8 cellular contexts compared by ENCODE assay signal in genomic region chrX:103607385-103608304, GRCh38. TPM values are rescaled to one million over a fixed set of nuclear protein-coding genes. Genes with fewer than 3 reads are reported as not detected.
A peak's percentile ranks its signal among the peaks of the same experiment; 100 is the strongest.
DNase-seq lines count a peak whose midpoint lies in the region; ATAC-seq and TF ChIP-seq lines count a peak whose summit lies in the region.

TCEAL3 (plus strand) TSS chrX:103607963; CDS start chrX:103609065, 1,102 bp downstream.

- H3K27ac ChIP-seq in GM23248 (peak within 1 kb of the TSS; percentile 70), thoracic aorta (peak within 1 kb of the TSS; percentile 81 to 90)

- H4K20me1 ChIP-seq in GM23248 (ENCODE audit: insufficient read depth): no peaks in the 10 kb centered on the region

- peak within 1 kb of the TSS; percentile 83 for H3K4me2 ChIP-seq in GM23248 (ENCODE audit: unreplicated experiment)

- H3K4me1 ChIP-seq in GM23248 (ENCODE audit: insufficient read depth) (peaks cover 7% of the 10 kb centered on the region), thoracic aorta (ENCODE audit: control insufficient read depth in 1 of 2, low read depth in 2 of 2) (peaks cover 0 to 6% of the 10 kb centered on the region in 2 donors)

- H3K4me1 Mint-ChIP-seq in activated CD8-positive, alpha-beta T cell treated with anti-CD3 and anti-CD28 coated beads for 36 hours (ENCODE audit: low read depth): peaks cover 2% of the 10 kb centered on the region

- H3K4me3 Mint-ChIP-seq in activated CD8-positive, alpha-beta T cell treated with anti-CD3 and anti-CD28 coated beads for 36 hours: peak within 1 kb of the TSS; percentile 76

- no peaks in the 10 kb centered on the region for H3K27me3 ChIP-seq in GM23248 (replicated peaks; ENCODE audit: insufficient read depth)
- no peaks in the 10 kb centered on the region for H3K27me3 ChIP-seq in thoracic aorta (replicated peaks; ENCODE audit: insufficient read depth)

- peaks cover 13% of the 10 kb centered on the region for H3F3A ChIP-seq in GM23248 (ENCODE audit: insufficient read depth)

- peak within 1 kb of the TSS; percentile 99 for H3K9ac ChIP-seq in GM23248

- no peaks in the 10 kb centered on the region for H3K27me3 Mint-ChIP-seq in activated CD8-positive, alpha-beta T cell treated with anti-CD3 and anti-CD28 coated beads for 36 hours

- H3K36me3 ChIP-seq in GM23248 (ENCODE audit: low read depth) (no peaks in the 10 kb centered on the region), thoracic aorta (no peaks in the 10 kb centered on the region)

- CTCF ChIA-PET in GM10248 (lab: Yijun Ruan, JAX): interaction anchor here (0.9 kb wide), 1 partner anchor 22 kb away, joined by 3 read pairs; no protein-coding TSS in a partner anchor
- CTCF ChIA-PET in activated CD8-positive, alpha-beta T cell treated with anti-CD3 and anti-CD28 coated beads for 36 hours (lab: Charles Lee): no interaction called here

- H3K9me3 ChIP-seq in GM23248 (ENCODE audit: low read depth): no peaks in the 10 kb centered on the region
- no peaks in the 10 kb centered on the region for H3K9me3 ChIP-seq in thoracic aorta

- DNase-seq in GM10248 (ENCODE audit: extremely low spot score) (peak; percentile 33), GM23248 (peak; percentile 76), NCI-H1105 (lab: John Stamatoyannopoulos, UW) (peak; percentile 26), epithelial cell of esophagus (ENCODE audit: low read depth) (peak; percentile 25), midbrain (lab: John Stamatoyannopoulos, UW) (peak; percentile 47), thoracic aorta (ENCODE audit: low spot score) (no peak), middle frontal gyrus (ENCODE audit: extremely low spot score, low spot score) (no peak)
- peak; percentile 27 for DNase-seq in activated CD8-positive, alpha-beta T cell treated with anti-CD3 and anti-CD28 coated beads for 36 hours

- H3K9me3 Mint-ChIP-seq in activated CD8-positive, alpha-beta T cell treated with anti-CD3 and anti-CD28 coated beads for 36 hours: no peaks in the 10 kb centered on the region

- WGBS in GM23248 (ENCODE audit: low coverage in 1 of 2, low lambda C conversion rate in 2 of 2, missing lambda C conversion rate in 2 of 2), 2 experiments: 0 to 2% methylated on average over 7 to 45 of the region's 59 CpGs

- in situ Hi-C loops in GM23248 (cut with MboI): no loop called here

- no peak for TF ChIP-seq CTCF in GM10248 (IDR thresholded peaks at IDR 0.05; ENCODE audit: control extremely low read depth, extremely low read depth, low read depth, missing control alignments)
- no peak for TF ChIP-seq CTCF in activated CD8-positive, alpha-beta T cell treated with anti-CD3 and anti-CD28 coated beads for 36 hours (IDR thresholded peaks at IDR 0.05)
- no peak for TF ChIP-seq CTCF in epithelial cell of esophagus (IDR thresholded peaks at IDR 0.05; ENCODE audit: insufficient read depth, low read depth, low read length, missing control alignments)
- TF ChIP-seq CTCF in thoracic aorta (IDR thresholded peaks at IDR 0.05): no peak

- H2AFZ ChIP-seq in GM23248: peak within 1 kb of the TSS; percentile 79

- ATAC-seq in activated CD8-positive, alpha-beta T cell treated with anti-CD3 and anti-CD28 coated beads for 36 hours: peak; percentile 80
- peak; percentile 51 for ATAC-seq in thoracic aorta (ENCODE audit: insufficient number of reproducible peaks, low FRiP score, low read depth)

- POLR2A ChIA-PET in GM10248 (lab: Yijun Ruan, JAX): interaction anchor here (1.0 kb wide), 1 partner anchor 9 kb away, joined by 3 read pairs; no protein-coding TSS in a partner anchor
- POLR2A ChIA-PET in activated CD8-positive, alpha-beta T cell treated with anti-CD3 and anti-CD28 coated beads for 36 hours (lab: Charles Lee): no interaction called here

- H3K27ac Mint-ChIP-seq in activated CD8-positive, alpha-beta T cell treated with anti-CD3 and anti-CD28 coated beads for 36 hours: peak within 1 kb of the TSS; percentile 77

- H3K79me2 ChIP-seq in GM23248 (ENCODE audit: insufficient read depth): peaks cover 21% of the 10 kb centered on the region

- intact Hi-C loops in activated CD8-positive, alpha-beta T cell treated with anti-CD3 and anti-CD28 coated beads for 36 hours (cut with micrococcal nuclease): no loop called here

- no peaks in the 10 kb centered on the region for H3K9me2 ChIP-seq in GM23248 (ENCODE audit: insufficient read depth)

- H3K36me3 Mint-ChIP-seq in activated CD8-positive, alpha-beta T cell treated with anti-CD3 and anti-CD28 coated beads for 36 hours (ENCODE audit: low read depth): peaks cover 4% of the 10 kb centered on the region

- H3K4me3 ChIP-seq in GM23248 (peak within 1 kb of the TSS; percentile 96), epithelial cell of esophagus (ENCODE audit: low read length) (peak within 1 kb of the TSS; percentile 56), thoracic aorta (peak within 1 kb of the TSS; percentile 81)

RNA-seq across cellular contexts. Expression of gene TCEAL3, which starts in this region (rescaled TPM):
- 16.3 and 33.4 TPM in 2 replicates for total RNA-seq in GM23248 (2014; rRNA removed; shearing (Covaris generic))
- polyA plus RNA-seq in GM23248 (2016; fragmentation: Nextera tagmentation; extraction: Ambion mirVana): 53.1 and 58.1 TPM in 2 replicates
- total RNA-seq in activated CD8-positive, alpha-beta T cell treated with anti-CD3 and anti-CD28 coated beads for 36 hours: 1 to 10 TPM; 5.6 to 7.9 TPM
- total RNA-seq in thoracic aorta: 100 to 1,000 TPM in 1 of 2 donors, 10 to 100 TPM in 1; 87.3 to 103 TPM

Comparison
In these comparisons a context has a peak if more than half of its experiments do, and no peak if none do; other contexts are left out.
1. DNase-seq: peak in GM10248 (single experiment), GM23248 (single experiment), NCI-H1105 (single experiment), activated CD8-positive, alpha-beta T cell treated with anti-CD3 and anti-CD28 coated beads for 36 hours (single experiment), epithelial cell of esophagus (single experiment) and midbrain (single experiment); none in thoracic aorta (single experiment) and middle frontal gyrus (single experiment).
2. Peak in every context shown above with its lines, with median percentiles within 50 percentile points of each other: H3K4me3 ChIP-seq.